22 cellular contexts compared by ENCODE assay signal in genomic region chr6:133407320-133408100, GRCh38.
"Had no signal": no experiment of that assay in that cellular context is flagged by ENCODE, and none has a peak within 500 bp of the region (broad histone marks: within the 10 kb centered on the region; RNA-seq: fewer than 3 reads in every experiment).

No MANE protein-coding gene starts in this region.

- H3K27me3 Mint-ChIP-seq: activated naive CD4-positive, alpha-beta T cell treated with anti-CD3 and anti-CD28 coated beads, Interleukin-2, amount 10 ng/mL, durations not matched to agents 7 days and 5 days; activated naive CD8-positive, alpha-beta T cell treated with anti-CD3 and anti-CD28 coated beads, Interleukin-2, amount 50 U/mL, for 24 hours; effector memory CD8-positive, alpha-beta T cell had no signal

- H3K4me1 Mint-ChIP-seq: activated CD4-positive, alpha-beta T cell treated with anti-CD3 and anti-CD28 coated beads, Interleukin-2, amount 10 ng/mL, durations not matched to agents 24 days and 14 days; activated naive CD4-positive, alpha-beta T cell treated with anti-CD3 and anti-CD28 coated beads, Interleukin-2, amount 10 ng/mL, durations not matched to agents 7 days and 5 days; activated naive CD8-positive, alpha-beta T cell treated with anti-CD3 and anti-CD28 coated beads, Interleukin-2, amount 50 U/mL, for 24 hours; stimulated activated effector memory CD8-positive, alpha-beta T cell treated with anti-CD3 and anti-CD28 coated beads, Interleukin-12 subunit alpha, Interleukin-12 subunit beta, amount 100 ng/mL, for 72 hours had no signal

- DNase-seq: activated CD4-positive, alpha-beta T cell treated with anti-CD3 and anti-CD28 coated beads, Interleukin-2, amount 10 ng/mL, durations not matched to agents 24 days and 14 days; activated CD4-positive, CD25-positive, alpha-beta regulatory T cell; activated CD8-positive, alpha-beta memory T cell treated with anti-CD3 and anti-CD28 coated beads, Interleukin-2, amount 50 U/mL, for 4 hours; activated naive CD4-positive, alpha-beta T cell treated with anti-CD3 and anti-CD28 coated beads, Interleukin-2, amount 10 ng/mL, durations not matched to agents 7 days and 5 days; activated naive CD8-positive, alpha-beta T cell treated with anti-CD3 and anti-CD28 coated beads, Interleukin-2, amount 50 U/mL, for 24 hours; activated T-cell treated with anti-CD3 and anti-CD28 coated beads, Interleukin-2, amount 50 U/mL, for 4 hours; cerebellar nuclear complex; dermis blood vessel endothelial cell; effector memory CD8-positive, alpha-beta T cell; hippocampal formation; left lung; ovary; sigmoid colon; stimulated activated CD4-positive, alpha-beta T cell treated with anti-CD3 and anti-CD28 coated beads, Interleukin-4, amount 100 ng/mL, for 24 hours; stomach; T-helper 1 cell; T-helper 9 cell; testis; upper lobe of left lung had no signal

- H3K4me3 Mint-ChIP-seq: activated CD4-positive, alpha-beta T cell treated with anti-CD3 and anti-CD28 coated beads, Interleukin-2, amount 10 ng/mL, durations not matched to agents 24 days and 14 days; activated naive CD4-positive, alpha-beta T cell treated with anti-CD3 and anti-CD28 coated beads, Interleukin-2, amount 10 ng/mL, durations not matched to agents 7 days and 5 days; activated naive CD8-positive, alpha-beta T cell treated with anti-CD3 and anti-CD28 coated beads, Interleukin-2, amount 50 U/mL, for 24 hours; activated T-cell treated with anti-CD3 and anti-CD28 coated beads, Interleukin-2, amount 50 U/mL, for 4 hours; effector memory CD8-positive, alpha-beta T cell; neural crest cell; stimulated activated effector memory CD8-positive, alpha-beta T cell treated with anti-CD3 and anti-CD28 coated beads, Interleukin-12 subunit alpha, Interleukin-12 subunit beta, amount 100 ng/mL, for 72 hours had no signal

- H3K36me3 Mint-ChIP-seq: activated naive CD4-positive, alpha-beta T cell treated with anti-CD3 and anti-CD28 coated beads, Interleukin-2, amount 10 ng/mL, durations not matched to agents 7 days and 5 days; stimulated activated effector memory CD8-positive, alpha-beta T cell treated with anti-CD3 and anti-CD28 coated beads, Interleukin-12 subunit alpha, Interleukin-12 subunit beta, amount 100 ng/mL, for 72 hours had no signal

- H3K27ac ChIP-seq: ascending aorta, left lung, ovary, sigmoid colon, stomach, testis, upper lobe of left lung had no signal

- H3K9me3 ChIP-seq: ascending aorta, left lung, ovary, sigmoid colon, stomach, testis, upper lobe of left lung had no signal

- H3K36me3 ChIP-seq: ascending aorta, left lung, ovary, sigmoid colon, stomach, upper lobe of left lung had no signal

- H3K9me3 Mint-ChIP-seq: activated CD4-positive, alpha-beta T cell treated with anti-CD3 and anti-CD28 coated beads, Interleukin-2, amount 10 ng/mL, durations not matched to agents 24 days and 14 days; activated naive CD4-positive, alpha-beta T cell treated with anti-CD3 and anti-CD28 coated beads, Interleukin-2, amount 10 ng/mL, durations not matched to agents 7 days and 5 days; activated naive CD8-positive, alpha-beta T cell treated with anti-CD3 and anti-CD28 coated beads, Interleukin-2, amount 50 U/mL, for 24 hours; activated T-cell treated with anti-CD3 and anti-CD28 coated beads, Interleukin-2, amount 50 U/mL, for 4 hours; neural crest cell had no signal

- H3K4me3 ChIP-seq: ascending aorta, left lung, ovary, sigmoid colon, stomach, testis, upper lobe of left lung had no signal

- H3K4me1 ChIP-seq: ascending aorta, left lung, sigmoid colon, stomach, testis, upper lobe of left lung had no signal

- H3K27me3 ChIP-seq: ascending aorta, left lung, ovary, sigmoid colon, stomach, testis, upper lobe of left lung had no signal

- H3K27ac Mint-ChIP-seq: activated CD4-positive, alpha-beta T cell treated with anti-CD3 and anti-CD28 coated beads, Interleukin-2, amount 10 ng/mL, durations not matched to agents 24 days and 14 days; activated naive CD4-positive, alpha-beta T cell treated with anti-CD3 and anti-CD28 coated beads, Interleukin-2, amount 10 ng/mL, durations not matched to agents 7 days and 5 days; activated naive CD8-positive, alpha-beta T cell treated with anti-CD3 and anti-CD28 coated beads, Interleukin-2, amount 50 U/mL, for 24 hours; effector memory CD8-positive, alpha-beta T cell; stimulated activated effector memory CD8-positive, alpha-beta T cell treated with anti-CD3 and anti-CD28 coated beads, Interleukin-12 subunit alpha, Interleukin-12 subunit beta, amount 100 ng/mL, for 72 hours had no signal
